Comparison of ENCODE assay signal across 9 cellular contexts in genomic region chr10:91590904-91591791, GRCh38. TPM values are rescaled to one million over a fixed set of nuclear protein-coding genes. Genes with fewer than 3 reads are reported as not detected.
DNase-seq lines count a peak whose midpoint lies in the region; ATAC-seq and TF ChIP-seq lines count a peak whose summit lies in the region.
"Had no signal": no experiment of that assay in that cellular context is flagged by ENCODE, and none has a peak within 500 bp of the region (broad histone marks: within the 10 kb centered on the region; RNA-seq: fewer than 3 reads in every experiment).

No MANE protein-coding gene starts in this region.

- H3K27ac ChIP-seq in brain microvascular endothelial cell (peak overlapping the region; percentile 38), thoracic aorta (peak overlapping the region; percentile 96 to 97), A673 (ENCODE audit: low read depth, low read length, poor library complexity, severe bottlenecking) (no peak overlapping the region)

- H3K36me3 ChIP-seq in brain microvascular endothelial cell (replicated peaks): no peaks in the 10 kb centered on the region
- no peaks in the 10 kb centered on the region for H3K36me3 ChIP-seq in thoracic aorta
- no peaks in the 10 kb centered on the region for H3K36me3 ChIP-seq in A673 (ENCODE audit: insufficient read depth, low read length, poor library complexity, severe bottlenecking)

- no peak for ATAC-seq in thoracic aorta (ENCODE audit: insufficient number of reproducible peaks, low FRiP score, low read depth)
- ATAC-seq in HG03095 (IDR thresholded peaks at IDR 0.05; ENCODE audit: unreplicated experiment): no peak

- H3K4me1 ChIP-seq in thoracic aorta (ENCODE audit: control insufficient read depth in 1 of 2, low read depth in 2 of 2): peaks cover 54 to 97% of the 10 kb centered on the region in 2 donors
- H3K4me1 ChIP-seq in A673 (ENCODE audit: insufficient read depth, low read length, poor library complexity, severe bottlenecking): peaks cover 13% of the 10 kb centered on the region

- intact Hi-C loops in A673 (cut with micrococcal nuclease; ENCODE audit: unreplicated experiment): no loop called here

- no peaks in the 10 kb centered on the region for H3K27me3 ChIP-seq in brain microvascular endothelial cell (replicated peaks)
- H3K27me3 ChIP-seq in thoracic aorta (replicated peaks; ENCODE audit: insufficient read depth): no peaks in the 10 kb centered on the region
- no peaks in the 10 kb centered on the region for H3K27me3 ChIP-seq in A673 (replicated peaks; ENCODE audit: insufficient read depth, low read depth, low read length, poor library complexity)

- peak; percentile 12 for DNase-seq in NCI-H1092 (lab: John Stamatoyannopoulos, UW)
- DNase-seq in brain microvascular endothelial cell: peak; percentile 14
- peak; percentile 89 for DNase-seq in left kidney (ENCODE audit: low read depth, low spot score)
- DNase-seq in thoracic aorta (ENCODE audit: low spot score): no peak
- DNase-seq in A673 (ENCODE audit: low spot score): no peak
- DNase-seq in activated CD8-positive, alpha-beta memory T cell treated with anti-CD3 and anti-CD28 coated beads for 24 hours: no peak
- no peak for DNase-seq in HEK293T (ENCODE audit: extremely low spot score)
- DNase-seq: activated B cell treated with CpG ODN at 0.5 μM for 24 hours had no signal

- TF ChIP-seq CTCF in brain microvascular endothelial cell (IDR thresholded peaks at IDR 0.05; ENCODE audit: low read depth, low read length, missing control alignments): no peak
- TF ChIP-seq CTCF in thoracic aorta (IDR thresholded peaks at IDR 0.05): no peak
- TF ChIP-seq CTCF in A673 (conservative IDR thresholded peaks at IDR 0.05; ENCODE audit: low read depth, low read length): no peak

- H3K4me3 ChIP-seq in brain microvascular endothelial cell (ENCODE audit: low read depth, low read length): no peak overlapping the region
- peak overlapping the region; percentile 13 for H3K4me3 ChIP-seq in thoracic aorta
- H3K4me3 ChIP-seq in A673 (ENCODE audit: low read depth, low read length, poor library complexity, severe bottlenecking): no peak overlapping the region

- in situ Hi-C loops in brain microvascular endothelial cell (cut with HindIII; ENCODE audit: low pct_ligation_motif_present, low sequenced_read_pairs): no loop called here

- no TSS peak for BruUV-seq in A673 (replicated peaks; lab: Mats Ljungman, UMichigan)

- CTCF ChIA-PET in A673 (lab: Charles Lee): no interaction called here
- CTCF ChIA-PET in HEK293T (lab: Yijun Ruan, JAX): no interaction called here

- no peaks in the 10 kb centered on the region for H3K9me3 ChIP-seq in thoracic aorta
- no peaks in the 10 kb centered on the region for H3K9me3 ChIP-seq in A673 (ENCODE audit: low read depth, low read length, poor library complexity, severe bottlenecking)

- POLR2A ChIA-PET in A673 (lab: Charles Lee; ENCODE audit: low non-redundant PET): no interaction called here
- POLR2A ChIA-PET in HEK293T (lab: Yijun Ruan, JAX): interaction anchor here (0.7 kb wide), 1 partner anchor 42 kb away, joined by 3 read pairs; the partner anchor contains the start of gene PPP1R3C

TF ChIP-seq in HEK293T, 16 proteins besides CTCF, POLR2A, EP300 and RAD21:
- TF ChIP-seq SUZ12 (IDR thresholded peaks at IDR 0.05) (no peak), ARNT (IDR thresholded peaks at IDR 0.05) (no peak), FOXM1 (IDR thresholded peaks at IDR 0.05; ENCODE audit: borderline replicate concordance) (no peak), HDGF (IDR thresholded peaks at IDR 0.05; ENCODE audit: borderline replicate concordance) (no peak), L3MBTL2 (conservative IDR thresholded peaks at IDR 0.05) (no peak), ELF4 (IDR thresholded peaks at IDR 0.05) (no peak), SP1 (IDR thresholded peaks at IDR 0.05) (no peak)

RNA-seq across cellular contexts. Expression of gene PPP1R3C, which starts 41.7 kb away (rescaled TPM):
- total RNA-seq in thoracic aorta (100 to 1,000 TPM in 1 of 2 donors, 10 to 100 TPM in 1; 89.1 to 241 TPM), A673 (2021) (2.1 and 2.7 TPM in 2 replicates)
- total RNA-seq: activated B cell treated with CpG ODN at 0.5 μM for 24 hours had no signal

Comparison
In these comparisons a context has a peak if more than half of its experiments do, and no peak if none do; other contexts are left out.
1. DNase-seq: peak in NCI-H1092 (single experiment), brain microvascular endothelial cell (single experiment) and left kidney (single experiment); none in thoracic aorta (single experiment), A673 (single experiment), activated CD8-positive, alpha-beta memory T cell treated with anti-CD3 and anti-CD28 coated beads for 24 hours (single experiment) and HEK293T (single experiment).
2. RNA of gene PPP1R3C, which starts 41.7 kb away (total RNA-seq): 89.1 to 241 TPM in thoracic aorta; 2.1 to 2.7 TPM in A673; every median in the first group is over 10 times any median in the second.